13 cellular contexts compared by ENCODE assay signal in the genomic region with DNA sequence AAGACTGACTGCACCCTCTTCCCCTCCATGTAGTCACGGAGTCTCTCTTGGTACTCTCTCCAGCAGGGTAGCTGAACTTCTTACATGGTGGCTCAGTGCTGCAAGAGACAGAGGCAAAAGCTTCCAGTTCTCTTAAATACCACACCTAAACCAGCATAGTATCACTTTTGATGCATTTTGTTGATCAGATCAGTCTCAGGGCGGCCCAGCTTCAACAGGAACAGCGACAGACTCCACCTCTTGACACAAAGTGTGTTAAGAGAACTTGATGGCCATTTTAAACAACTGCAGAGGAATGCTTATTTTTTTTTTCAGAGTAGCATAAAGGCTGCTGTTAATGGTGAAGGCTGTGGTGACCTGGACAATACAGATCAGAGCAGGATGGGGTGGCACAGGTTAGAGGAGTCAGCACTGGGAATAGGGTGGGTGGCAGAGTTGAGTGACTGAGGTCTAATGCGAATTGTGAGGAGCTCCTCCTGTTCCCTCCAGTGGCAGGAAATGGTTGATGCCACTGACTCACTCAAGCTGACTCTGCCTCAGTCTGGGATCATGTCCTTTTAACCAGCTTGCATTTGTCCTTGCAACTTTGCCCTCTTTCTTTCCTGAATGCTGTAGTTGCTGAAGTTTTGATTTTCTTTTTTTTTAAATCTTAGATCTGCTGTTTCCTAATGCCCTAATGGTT. TPM values are rescaled to one million over a fixed set of nuclear protein-coding genes. Genes with fewer than 3 reads are reported as not detected.
A peak's percentile ranks its signal among the peaks of the same experiment; 100 is the strongest.
DNase-seq lines count a peak whose midpoint lies in the region; ATAC-seq and TF ChIP-seq lines count a peak whose summit lies in the region.
"Had no signal": no experiment of that assay in that cellular context is flagged by ENCODE, and none has a peak within 500 bp of the region (broad histone marks: within the 10 kb centered on the region; RNA-seq: fewer than 3 reads in every experiment).

No MANE protein-coding gene starts in this region.

- CTCF ChIA-PET in MCF 10A (lab: Yijun Ruan, JAX): interaction anchor here (0.6 to 2.4 kb wide), 6 partner anchors 10 to 38 kb away, joined by 3 to 19 read pairs (median 4); no protein-coding TSS in a partner anchor

- H3K4me1 Mint-ChIP-seq in MCF 10A (ENCODE audit: insufficient read depth, unreplicated experiment) (peaks cover 9% of the 10 kb centered on the region), T-helper 17 cell (peaks cover 5% of the 10 kb centered on the region)

- H3K27ac ChIP-seq in breast epithelium: no peak overlapping the region
- no peak overlapping the region for H3K27ac ChIP-seq in caudate nucleus (ENCODE audit: low read depth, low read length)
- H3K27ac ChIP-seq: VCaP had no signal

- no peak overlapping the region for H3K4me3 Mint-ChIP-seq in MCF 10A (ENCODE audit: unreplicated experiment)
- H3K4me3 Mint-ChIP-seq in T-helper 17 cell: no peak overlapping the region
- H3K4me3 Mint-ChIP-seq: activated T-helper 1 cell treated with anti-CD3 and anti-CD28 coated beads, Interleukin-12 subunit alpha, Interleukin-12 subunit beta, Interleukin-2, Interleukin-4 antibody, amounts not matched to agents 30 ng/mL and 10 ng/mL and 1 ng/mL, durations not matched to agents 14 hours and 24 hours and 36 hours had no signal

- peak; percentile 32 for ATAC-seq in T-helper 17 cell
- no peak for ATAC-seq in HG03097 (IDR thresholded peaks at IDR 0.05; ENCODE audit: low FRiP score, unreplicated experiment)
- ATAC-seq: Panc1 had no signal

- no peak overlapping the region for H3K4me3 ChIP-seq in breast epithelium

- DNase-seq in MCF 10A (ENCODE audit: unreplicated experiment): peak; percentile 45
- no peak for DNase-seq in breast epithelium (ENCODE audit: low spot score in 2 of 2)
- DNase-seq in T-helper 17 cell: no peak
- peak; percentile 24 for DNase-seq in iris pigment epithelial cell (ENCODE audit: low read depth)
- no peak for DNase-seq in caudate nucleus (lab: John Stamatoyannopoulos, UW)
- no peak for DNase-seq in activated CD4-positive, alpha-beta T cell treated with anti-CD3 and anti-CD28 coated beads, Interleukin-2, amount 50 U/mL, for 1 hour
- no peak for DNase-seq in LoVo (ENCODE audit: low spot score)
- DNase-seq: NCI-H1417 treated with DMSO at 0.1 percent for 48 hours had no signal

- TF ChIP-seq CTCF in MCF 10A (IDR thresholded peaks at IDR 0.05; ENCODE audit: unreplicated experiment) (no peak), breast epithelium (IDR thresholded peaks at IDR 0.05) (no peak)

- H3K27me3 Mint-ChIP-seq in MCF 10A (ENCODE audit: insufficient read depth, unreplicated experiment): no peaks in the 10 kb centered on the region
- H3K27me3 Mint-ChIP-seq in T-helper 17 cell: peaks cover 7% of the 10 kb centered on the region

- POLR2A ChIA-PET in MCF 10A (lab: Yijun Ruan, JAX): no interaction called here

- H3K9me3 ChIP-seq in breast epithelium (no peaks in the 10 kb centered on the region), T-helper 17 cell (ENCODE audit: control insufficient read depth, low read length, poor library complexity, severe bottlenecking) (no peaks in the 10 kb centered on the region)

- H3K36me3 ChIP-seq in breast epithelium: no peaks in the 10 kb centered on the region

- no peaks in the 10 kb centered on the region for H3K27me3 ChIP-seq in breast epithelium

- intact Hi-C loops in MCF 10A (cut with micrococcal nuclease) (loop anchor here (1.0 kb wide), 1 partner anchor 37 kb away; no protein-coding TSS in a partner anchor), breast epithelium (cut with DNase I; ENCODE audit: low total_unique reads) (no loop called here)

- BruUV-seq in MCF 10A (replicated peaks; lab: Mats Ljungman, UMichigan): no TSS peak

- no peaks in the 10 kb centered on the region for H3K9me3 Mint-ChIP-seq in MCF 10A (ENCODE audit: unreplicated experiment)
- H3K9me3 Mint-ChIP-seq: activated T-helper 1 cell treated with anti-CD3 and anti-CD28 coated beads, Interleukin-12 subunit alpha, Interleukin-12 subunit beta, Interleukin-2, Interleukin-4 antibody, amounts not matched to agents 30 ng/mL and 10 ng/mL and 1 ng/mL, durations not matched to agents 14 hours and 24 hours and 36 hours had no signal

- H3K36me3 Mint-ChIP-seq in MCF 10A (ENCODE audit: insufficient read depth, unreplicated experiment): no peaks in the 10 kb centered on the region
- H3K36me3 Mint-ChIP-seq in T-helper 17 cell (ENCODE audit: low read depth): no peaks in the 10 kb centered on the region

- H3K4me1 ChIP-seq in breast epithelium: no peaks in the 10 kb centered on the region

- no peak for TF ChIP-seq POLR2A in breast epithelium (IDR thresholded peaks at IDR 0.05)

- no peak overlapping the region for H3K27ac Mint-ChIP-seq in MCF 10A (ENCODE audit: low read depth, unreplicated experiment)
- H3K27ac Mint-ChIP-seq in T-helper 17 cell: no peak overlapping the region
- H3K27ac Mint-ChIP-seq: activated T-helper 1 cell treated with anti-CD3 and anti-CD28 coated beads, Interleukin-12 subunit alpha, Interleukin-12 subunit beta, Interleukin-2, Interleukin-4 antibody, amounts not matched to agents 30 ng/mL and 10 ng/mL and 1 ng/mL, durations not matched to agents 14 hours and 24 hours and 36 hours had no signal

RNA-seq across cellular contexts. Expression of gene MGAM, which starts 17.3 kb away (rescaled TPM):
- 0.22 and 0.23 TPM in 2 replicates for total RNA-seq in MCF 10A (2022)
- 1 to 10 TPM in 1 of 3 donors, under 1 TPM in 2; 0.32 to 7.0 (median 0.66) TPM for total RNA-seq in breast epithelium
- total RNA-seq in T-helper 17 cell: under 1 TPM; 0.07 to 0.08 TPM
- total RNA-seq: activated T-helper 1 cell treated with anti-CD3 and anti-CD28 coated beads, Interleukin-12 subunit alpha, Interleukin-12 subunit beta, Interleukin-2, Interleukin-4 antibody, amounts not matched to agents 30 ng/mL and 10 ng/mL and 1 ng/mL, durations not matched to agents 14 hours and 24 hours and 36 hours had no signal

RNA-seq across cellular contexts. Expression of gene TAS2R38, which starts 39.4 kb away (rescaled TPM):
- not detected in 2 replicates for total RNA-seq in MCF 10A (2022)
- total RNA-seq in breast epithelium: not detected
- total RNA-seq in T-helper 17 cell: not detected
- total RNA-seq: activated T-helper 1 cell treated with anti-CD3 and anti-CD28 coated beads, Interleukin-12 subunit alpha, Interleukin-12 subunit beta, Interleukin-2, Interleukin-4 antibody, amounts not matched to agents 30 ng/mL and 10 ng/mL and 1 ng/mL, durations not matched to agents 14 hours and 24 hours and 36 hours; skeletal muscle tissue had no signal

Comparison
In these comparisons a context has a peak if more than half of its experiments do, and no peak if none do; other contexts are left out.
1. DNase-seq: peak in MCF 10A (single experiment) and iris pigment epithelial cell (single experiment); none in breast epithelium (0 of 2), T-helper 17 cell (0 of 3), caudate nucleus (0 of 61), activated CD4-positive, alpha-beta T cell treated with anti-CD3 and anti-CD28 coated beads, Interleukin-2, amount 50 U/mL, for 1 hour (single experiment) and LoVo (single experiment).